In the genomic region with DNA sequence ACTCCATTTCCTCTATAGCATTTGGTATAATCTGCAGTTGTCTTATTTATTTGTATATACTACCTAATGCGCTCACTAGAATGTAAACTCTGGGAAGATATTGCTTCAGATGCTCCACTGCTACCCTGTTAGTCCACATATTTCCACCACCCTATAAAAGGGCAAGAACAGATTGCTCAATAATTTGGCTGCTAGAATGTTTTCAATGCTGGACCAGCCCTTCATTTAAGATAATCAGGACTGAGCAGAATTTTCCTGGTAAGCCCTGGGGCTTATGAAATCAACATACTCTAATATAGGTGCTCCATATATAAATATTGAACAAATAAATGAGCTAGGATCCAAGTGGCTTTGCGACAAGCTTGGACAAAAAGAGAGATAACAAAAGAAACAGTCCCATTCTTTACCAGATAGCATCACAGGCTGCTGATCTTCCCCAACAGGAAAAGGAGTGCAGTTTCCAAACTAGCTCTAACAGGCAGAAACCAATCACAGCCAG, we compare ENCODE assay signal across 14 cellular contexts. TPM values are rescaled to one million over a fixed set of nuclear protein-coding genes. Genes with fewer than 3 reads are reported as not detected.
DNase-seq lines count a peak whose midpoint lies in the region; FAIRE-seq and TF ChIP-seq lines count a peak whose summit lies in the region.
"Had no signal": no experiment of that assay in that cellular context is flagged by ENCODE, and none has a peak within 500 bp of the region (broad histone marks: within the 10 kb centered on the region; RNA-seq: fewer than 3 reads in every experiment).

No MANE protein-coding gene starts in this region.

- FAIRE-seq in frontal cortex (lab: Jason Lieb, UNC), result no peak
- FAIRE-seq in HTR-8/SVneo (lab: Jason Lieb, UNC), result no peak

- H3K4me2 ChIP-seq in GM23248 (ENCODE audit: unreplicated experiment), result no peak overlapping the region
- peak overlapping the region; percentile 56 for H3K4me2 ChIP-seq in hepatocyte

- no peaks in the 10 kb centered on the region for H3K9me3 ChIP-seq in GM23248 (ENCODE audit: low read depth)
- H3K9me3 ChIP-seq in breast epithelium, result no peaks in the 10 kb centered on the region
- H3K9me3 ChIP-seq in hepatocyte (ENCODE audit: low read depth), result no peaks in the 10 kb centered on the region
- H3K9me3 ChIP-seq: colonic mucosa had no signal

- H3K36me3 ChIP-seq in GM23248 (ENCODE audit: low read depth), result peaks cover 56% of the 10 kb centered on the region
- no peaks in the 10 kb centered on the region for H3K36me3 ChIP-seq in breast epithelium
- H3K36me3 ChIP-seq in hepatocyte (replicated peaks; ENCODE audit: insufficient read depth, low read depth), result no peaks in the 10 kb centered on the region
- H3K36me3 ChIP-seq: colonic mucosa had no signal

- H4K20me1 ChIP-seq in GM23248 (ENCODE audit: insufficient read depth) (peaks cover 32% of the 10 kb centered on the region), hepatocyte (ENCODE audit: insufficient read depth, poor library complexity, severe bottlenecking) (no peaks in the 10 kb centered on the region)

- WGBS in GM23248 (ENCODE audit: low coverage in 1 of 2, low lambda C conversion rate in 2 of 2, missing lambda C conversion rate in 2 of 2), 2 experiments, result 86 to 93% methylated on average over 2 of the region's 2 CpGs
- 84% methylated on average over 2 of the region's 2 CpGs for WGBS in hepatocyte (ENCODE audit: low lambda C conversion rate, missing lambda C conversion rate)

- H2AFZ ChIP-seq in GM23248 (no peak overlapping the region), hepatocyte (no peak overlapping the region)

- TF ChIP-seq CTCF in breast epithelium (IDR thresholded peaks at IDR 0.05), result no peak
- no peak for TF ChIP-seq CTCF in hepatocyte (IDR thresholded peaks at IDR 0.05; ENCODE audit: poor library complexity)

- DNase-seq in GM23248 (peak; percentile 61), breast epithelium (ENCODE audit: low spot score in 2 of 2) (no peak), hepatocyte (ENCODE audit: low spot score) (no peak), frontal cortex (ENCODE audit: low spot score in 2 of 2) (no peak), hepatic stellate cell (ENCODE audit: low spot score) (no peak), HTR-8/SVneo (ENCODE audit: insufficient read length, low spot score) (no peak)
- no peak for DNase-seq in stimulated activated CD4-positive, alpha-beta T cell treated with anti-CD3 and anti-CD28 coated beads, Interleukin-1b, Interleukin-23, amount 100 ng/mL, for 48 hours
- DNase-seq: activated naive CD4-positive, alpha-beta T cell treated with anti-CD3 and anti-CD28 coated beads, Interleukin-2, amount 10 ng/mL, durations not matched to agents 7 days and 5 days; H9; left cardiac atrium; NCI-H1092 treated with DMSO at 0.1 percent for 48 hours; NCI-H510A treated with DMSO at 0.1 percent for 48 hours had no signal

- intact Hi-C loops in breast epithelium (cut with DNase I; ENCODE audit: low total_unique reads), result no loop called here

- in situ Hi-C loops in GM23248 (cut with MboI), result no loop called here

- peaks cover 100% of the 10 kb centered on the region for H3K79me2 ChIP-seq in GM23248 (ENCODE audit: insufficient read depth)
- H3K79me2 ChIP-seq in hepatocyte, result peaks cover 57% of the 10 kb centered on the region

- H3K27me3 ChIP-seq in GM23248 (replicated peaks; ENCODE audit: insufficient read depth) (no peaks in the 10 kb centered on the region), breast epithelium (no peaks in the 10 kb centered on the region), hepatocyte (no peaks in the 10 kb centered on the region)
- H3K27me3 ChIP-seq: colonic mucosa had no signal

- H3K27ac ChIP-seq in GM23248 (peak overlapping the region; percentile 18), breast epithelium (peak overlapping the region; percentile 46 to 72), hepatocyte (peak overlapping the region; percentile 64), skin epidermis (peak overlapping the region in 12 of 21 experiments; percentile 21 to 68 (median 44))
- H3K27ac ChIP-seq: colonic mucosa had no signal

- peaks cover 96% of the 10 kb centered on the region for H3K4me1 ChIP-seq in GM23248 (ENCODE audit: insufficient read depth)
- H3K4me1 ChIP-seq in breast epithelium, result peaks cover 16 to 30% of the 10 kb centered on the region in 2 donors
- peaks cover 63% of the 10 kb centered on the region for H3K4me1 ChIP-seq in hepatocyte (ENCODE audit: insufficient read depth)

- H3K4me3 ChIP-seq in GM23248, result no peak overlapping the region
- no peak overlapping the region for H3K4me3 ChIP-seq in breast epithelium
- H3K4me3 ChIP-seq in hepatocyte, result no peak overlapping the region
- no peak overlapping the region for H3K4me3 ChIP-seq in skin epidermis
- H3K4me3 ChIP-seq: colonic mucosa had no signal

- no peak for TF ChIP-seq POLR2A in breast epithelium (IDR thresholded peaks at IDR 0.05)

- H3K9me2 ChIP-seq in GM23248 (ENCODE audit: insufficient read depth), result no peaks in the 10 kb centered on the region
- H3K9me2 ChIP-seq in hepatocyte (replicated peaks; ENCODE audit: insufficient read depth), result no peaks in the 10 kb centered on the region

- H3K9ac ChIP-seq in GM23248, result 0 out of 2 replicates have a peak overlapping the region, but pooled peaks have one; percentile 14

- peaks cover 89% of the 10 kb centered on the region for H3F3A ChIP-seq in GM23248 (ENCODE audit: insufficient read depth)

RNA-seq across cellular contexts. Expression of a gene that starts 8.4 kb away (rescaled TPM):
- 79.5 and 83.2 TPM in 2 replicates for total RNA-seq in GM23248 (2014; rRNA removed; shearing (Covaris generic))
- polyA plus RNA-seq in GM23248 (2016; fragmentation: Nextera tagmentation; extraction: Ambion mirVana) (62.2 and 65.1 TPM in 2 replicates), hepatocyte (22.5 and 23.7 TPM in 2 replicates)
- total RNA-seq in breast epithelium (10 to 100 TPM; 26.7 to 42.7 (median 30.2) TPM), hepatocyte (20.4 and 22.6 TPM in 2 replicates), frontal cortex (4.1 TPM)
